Comparison of ENCODE assay signal across 28 cellular contexts in genomic region chr3:79685108-79685507, GRCh38.
"Had no signal": no experiment of that assay in that cellular context is flagged by ENCODE, and none has a peak within 500 bp of the region (broad histone marks: within the 10 kb centered on the region; RNA-seq: fewer than 3 reads in every experiment).

No MANE protein-coding gene starts in this region.

- ATAC-seq: effector memory CD8-positive, alpha-beta T cell; esophagus mucosa; foreskin keratinocyte; gastrocnemius medialis; gastroesophageal sphincter; heart left ventricle; heart right ventricle had no signal

- H3K4me1 ChIP-seq: colonic mucosa, esophagus muscularis mucosa, esophagus squamous epithelium, foreskin keratinocyte, gastrocnemius medialis, gastroesophageal sphincter, heart left ventricle, heart right ventricle had no signal

- DNase-seq: colonic mucosa; cortex of kidney; dermis blood vessel endothelial cell; dorsolateral prefrontal cortex; effector CD4-positive, alpha-beta T cell; effector CD8-positive, alpha-beta T cell; effector memory CD4-positive, alpha-beta T cell; effector memory CD8-positive, alpha-beta T cell; endodermal cell; erythroblast; esophagus squamous epithelium; foreskin fibroblast; foreskin keratinocyte; foreskin melanocyte; gastrocnemius medialis; glutamatergic neuron; head of caudate nucleus; heart left ventricle; heart right ventricle had no signal

- H3K4me3 ChIP-seq: colonic mucosa, coronary artery, dorsolateral prefrontal cortex, esophagus muscularis mucosa, esophagus squamous epithelium, gastrocnemius medialis, gastroesophageal sphincter, heart left ventricle, heart right ventricle had no signal

- FAIRE-seq: colon, endometrium, endothelial cell of umbilical vein, frontal cortex had no signal

- H3K36me3 ChIP-seq: colonic mucosa, esophagus muscularis mucosa, esophagus squamous epithelium, gastrocnemius medialis, gastroesophageal sphincter, heart left ventricle, heart right ventricle had no signal

- H3K9me3 ChIP-seq: colonic mucosa, esophagus muscularis mucosa, esophagus squamous epithelium, gastrocnemius medialis had no signal

- H3K27me3 ChIP-seq: colonic mucosa, esophagus muscularis mucosa, esophagus squamous epithelium, foreskin keratinocyte, gastrocnemius medialis, gastroesophageal sphincter, heart left ventricle, heart right ventricle had no signal

- H3K27ac ChIP-seq: colonic mucosa, coronary artery, dorsolateral prefrontal cortex, epithelial cell of prostate, esophagus muscularis mucosa, esophagus squamous epithelium, foreskin keratinocyte, gastrocnemius medialis, gastroesophageal sphincter, heart left ventricle, heart right ventricle had no signal
